In the genomic region with DNA sequence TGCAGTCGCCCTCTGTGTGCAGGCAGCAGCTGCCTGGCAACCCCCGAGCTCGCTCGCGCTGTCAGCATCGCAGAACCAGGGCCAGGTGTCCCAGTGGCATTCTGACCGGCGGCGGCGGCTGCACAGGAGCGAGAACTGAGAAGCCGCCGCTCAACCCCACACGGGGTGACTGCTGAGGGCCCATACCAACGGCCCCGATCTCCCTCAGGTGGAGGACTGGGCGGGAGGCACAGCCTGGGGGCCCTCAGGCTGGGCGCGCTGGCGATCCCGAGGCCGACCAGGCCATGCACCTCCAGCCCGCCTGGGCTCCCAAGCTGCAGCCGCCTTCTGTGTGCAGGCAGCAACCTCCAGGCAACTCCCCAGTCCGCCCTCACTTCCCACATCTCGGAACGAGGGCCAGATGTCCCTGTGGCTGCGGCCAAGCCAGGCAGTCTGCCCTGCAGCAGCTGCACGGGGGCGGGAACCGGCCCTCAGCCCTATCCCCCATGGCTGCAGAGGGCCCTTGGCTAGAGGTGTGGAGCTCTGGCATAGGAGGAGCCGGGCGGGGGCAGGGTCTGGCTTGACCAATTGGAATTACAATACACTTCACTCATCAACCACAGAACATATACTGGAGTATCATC, we compare ENCODE assay signal across 8 cellular contexts.
DNase-seq lines count a peak whose midpoint lies in the region; ATAC-seq and TF ChIP-seq lines count a peak whose summit lies in the region.
"Not testable (repeated sequence)": the region's sequence is repeated elsewhere in the genome, so short reads cannot be mapped to it uniquely, and the experiment has no call there.

No MANE protein-coding gene starts in this region.

- ATAC-seq in GM19023 (IDR thresholded peaks at IDR 0.05; ENCODE audit: unreplicated experiment) = peak; percentile 23
- ATAC-seq in GM21526 (IDR thresholded peaks at IDR 0.05; ENCODE audit: low FRiP score, unreplicated experiment) = peak; percentile 34
- peak; percentile 42 for ATAC-seq in HG02642 (IDR thresholded peaks at IDR 0.05; ENCODE audit: poor library complexity, unreplicated experiment)
- ATAC-seq in HG03135 (IDR thresholded peaks at IDR 0.05; ENCODE audit: unreplicated experiment) = peak; percentile 49
- ATAC-seq in activated T-helper 17 cell treated with anti-CD3 and anti-CD28 coated beads, Interleukin-2, amount 50 U/mL, for 72 hours (replicated peaks) = peak; percentile 9
- ATAC-seq in naive thymus-derived CD4-positive, alpha-beta T cell = peak; percentile 16

- not testable (repeated sequence) for H3K27me3 Mint-ChIP-seq in activated T-helper 17 cell treated with anti-CD3 and anti-CD28 coated beads, Interleukin-2, amount 50 U/mL, for 72 hours; naive thymus-derived CD4-positive, alpha-beta T cell

- not testable (repeated sequence) for H3K4me3 Mint-ChIP-seq in activated T-helper 17 cell treated with anti-CD3 and anti-CD28 coated beads, Interleukin-2, amount 50 U/mL, for 72 hours; naive thymus-derived CD4-positive, alpha-beta T cell

- not testable (repeated sequence) for H3K27me3 ChIP-seq in NT2/D1 (ENCODE audit: insufficient read depth, insufficient read length); naive thymus-derived CD4-positive, alpha-beta T cell (ENCODE audit: control insufficient read depth in 2 of 2, insufficient read depth in 2 of 2, low read length in 2 of 2)

- H3K27ac ChIP-seq in naive thymus-derived CD4-positive, alpha-beta T cell (ENCODE audit: low read depth, low read length) = not testable (repeated sequence)

- POLR2A ChIA-PET in GM10248 (lab: Yijun Ruan, JAX); naive thymus-derived CD4-positive, alpha-beta T cell (lab: Charles Lee): not testable (repeated sequence)

- intact Hi-C loops in naive thymus-derived CD4-positive, alpha-beta T cell (cut with micrococcal nuclease) = not testable (repeated sequence)

- not testable (repeated sequence) for TF ChIP-seq CTCF in GM10248 (IDR thresholded peaks at IDR 0.05; ENCODE audit: control extremely low read depth, extremely low read depth, low read depth, missing control alignments)

- H3K4me3 ChIP-seq in NT2/D1 (ENCODE audit: insufficient read length, low read depth) = peak overlapping the region; percentile 30
- not testable (repeated sequence) for H3K4me3 ChIP-seq in naive thymus-derived CD4-positive, alpha-beta T cell (ENCODE audit: low read length)

- CTCF ChIA-PET in GM10248 (lab: Yijun Ruan, JAX); naive thymus-derived CD4-positive, alpha-beta T cell (lab: Charles Lee): not testable (repeated sequence)

- peak overlapping the region; percentile 70 for H3K9ac ChIP-seq in NT2/D1 (ENCODE audit: insufficient read length, low read depth)

- not testable (repeated sequence) for H3K9me3 ChIP-seq in NT2/D1 (ENCODE audit: insufficient read depth, low read length); naive thymus-derived CD4-positive, alpha-beta T cell (ENCODE audit: control insufficient read depth in 2 of 3, low read length in 3 of 3)

- not testable (repeated sequence) for H3K36me3 ChIP-seq in NT2/D1 (ENCODE audit: insufficient read depth, insufficient read length, low read length); naive thymus-derived CD4-positive, alpha-beta T cell (ENCODE audit: control insufficient read depth in 2 of 3, insufficient read depth in 3 of 3, low read length in 3 of 3)

- DNase-seq in GM10248 (ENCODE audit: extremely low spot score) = peak; percentile 2
- not testable (repeated sequence) for DNase-seq in NT2/D1 (ENCODE audit: low read depth, low spot score); naive thymus-derived CD4-positive, alpha-beta T cell

- not testable (repeated sequence) for H3K36me3 Mint-ChIP-seq in activated T-helper 17 cell treated with anti-CD3 and anti-CD28 coated beads, Interleukin-2, amount 50 U/mL, for 72 hours (ENCODE audit: low read depth); naive thymus-derived CD4-positive, alpha-beta T cell

- H3K27ac Mint-ChIP-seq in activated T-helper 17 cell treated with anti-CD3 and anti-CD28 coated beads, Interleukin-2, amount 50 U/mL, for 72 hours; naive thymus-derived CD4-positive, alpha-beta T cell: not testable (repeated sequence)

- not testable (repeated sequence) for H3K4me1 Mint-ChIP-seq in activated T-helper 17 cell treated with anti-CD3 and anti-CD28 coated beads, Interleukin-2, amount 50 U/mL, for 72 hours; naive thymus-derived CD4-positive, alpha-beta T cell

- not testable (repeated sequence) for H3K9me3 Mint-ChIP-seq in activated T-helper 17 cell treated with anti-CD3 and anti-CD28 coated beads, Interleukin-2, amount 50 U/mL, for 72 hours
- peaks cover 0 to 10% (median 4%) of the 10 kb centered on the region in 11 donors for H3K9me3 Mint-ChIP-seq in naive thymus-derived CD4-positive, alpha-beta T cell

- not testable (repeated sequence) for H3K4me1 ChIP-seq in NT2/D1 (ENCODE audit: insufficient read depth, insufficient read length); naive thymus-derived CD4-positive, alpha-beta T cell (ENCODE audit: control insufficient read depth in 2 of 2, insufficient read depth in 2 of 2, low read length in 2 of 2)
